Comparison of ENCODE assay signal across 3 cellular contexts in genomic region chr10:79910344-79910743, GRCh38.
TF ChIP-seq lines count a peak whose summit lies in the region.

No MANE protein-coding gene starts in this region.

TF ChIP-seq in liver, 16 proteins besides CTCF, POLR2A, EP300 and RAD21:
- TF ChIP-seq SP1 (IDR thresholded peaks at IDR 0.05) (no peak), EGR1 (IDR thresholded peaks at IDR 0.05; ENCODE audit: low read depth in 2 of 2) (no peak), YY1 (IDR thresholded peaks at IDR 0.05) (no peak), ZBTB33 (IDR thresholded peaks at IDR 0.05) (no peak), GABPA (IDR thresholded peaks at IDR 0.05 in 1 of 2, conservative IDR thresholded peaks at IDR 0.05 in 1 of 2) (no peak), ATF3 (IDR thresholded peaks at IDR 0.05) (no peak), MAX (IDR thresholded peaks at IDR 0.05) (no peak), TAF1 (conservative IDR thresholded peaks at IDR 0.05) (no peak), NR2F2 (IDR thresholded peaks at IDR 0.05) (no peak)

TF ChIP-seq in HepG2, 621 proteins besides CTCF, POLR2A, EP300 and RAD21:
- no peak for TF ChIP-seq SALL1 (CRISPR knock-in tag; IDR thresholded peaks at IDR 0.05)
- no peak for TF ChIP-seq KLF16 (CRISPR knock-in tag; IDR thresholded peaks at IDR 0.05)

TF ChIP-seq in K562, 482 proteins besides CTCF, POLR2A, EP300 and RAD21:
- TF ChIP-seq TAF1 (IDR thresholded peaks at IDR 0.05; ENCODE audit: control insufficient read depth, extremely low read depth, insufficient read depth, low read length, severe bottlenecking) (no peak), ZBTB43 (CRISPR knock-in tag; IDR thresholded peaks at IDR 0.05) (no peak), RNF2 (IDR thresholded peaks at IDR 0.05) (0 out of 2 replicates have a peak, but pooled peaks have one; percentile 24), CREB3L1 (IDR thresholded peaks at IDR 0.05; ENCODE audit: borderline replicate concordance, low read depth) (no peak)
